ENCODE assay signal across 22 cellular contexts in genomic region chr16:13242201-13242600, GRCh38.
A peak's percentile ranks its signal among the peaks of the same experiment; 100 is the strongest.
DNase-seq lines count a peak whose midpoint lies in the region; ATAC-seq, FAIRE-seq and TF ChIP-seq lines count a peak whose summit lies in the region.
"Had no signal": no experiment of that assay in that cellular context is flagged by ENCODE, and none has a peak within 500 bp of the region (broad histone marks: within the 10 kb centered on the region; RNA-seq: fewer than 3 reads in every experiment).

No MANE protein-coding gene starts in this region.

- TF ChIP-seq CTCF in WTC11 (IDR thresholded peaks at IDR 0.05) = no peak
- TF ChIP-seq CTCF in bronchial epithelial cell (IDR thresholded peaks at IDR 0.05; ENCODE audit: insufficient read depth, low read length, severe bottlenecking) = no peak

- no peak overlapping the region for H2BK120ac ChIP-seq in mesendoderm (ENCODE audit: low read depth, low read length)

- no peaks in the 10 kb centered on the region for H3K79me1 ChIP-seq in mesendoderm (ENCODE audit: low read length)

- no peak overlapping the region for H3K4me3 Mint-ChIP-seq in WTC11
- H3K4me3 Mint-ChIP-seq: B cell; CD4-positive, alpha-beta T cell; CD8-positive, alpha-beta T cell had no signal

- no peaks in the 10 kb centered on the region for H3K27me3 ChIP-seq in bronchial epithelial cell (ENCODE audit: control insufficient read depth, insufficient read depth, low read length)
- H3K27me3 ChIP-seq in mesendoderm (ENCODE audit: insufficient read depth, low read length, poor library complexity) = no peaks in the 10 kb centered on the region
- H3K27me3 ChIP-seq: BLaER1 treated with 17β-estradiol and CSF1 and Interleukin-3, amounts not matched to agents 10 nM and 100 nM had no signal

- H3K9me3 Mint-ChIP-seq in WTC11 = peaks cover 6% of the 10 kb centered on the region

- no peaks in the 10 kb centered on the region for H3K79me2 ChIP-seq in mesendoderm (ENCODE audit: control insufficient read depth, insufficient read depth, low read length)

- H2BK5ac ChIP-seq in mesendoderm (ENCODE audit: low read length) = no peak overlapping the region

- H3K36me3 ChIP-seq in bronchial epithelial cell (ENCODE audit: control insufficient read depth, insufficient read depth, low read length) (no peaks in the 10 kb centered on the region), mesendoderm (ENCODE audit: control insufficient read depth, insufficient read depth, low read length) (no peaks in the 10 kb centered on the region)
- H3K36me3 ChIP-seq: BLaER1 treated with 17β-estradiol and CSF1 and Interleukin-3, amounts not matched to agents 10 nM and 100 nM had no signal

- no CpG with 5 or more reads among the region's 3 CpGs for WGBS in mesendoderm (ENCODE audit: extremely low coverage, insufficient coverage, low lambda C conversion rate)

- CTCF ChIA-PET in WTC11 (lab: Charles Lee) = interaction anchor here (0.9 to 1.0 kb wide), 2 partner anchors 194 to 344 kb away, joined by 3 to 5 read pairs; no protein-coding TSS in a partner anchor

- H3K27ac Mint-ChIP-seq in WTC11 = peak overlapping the region; percentile 72; the same call in 1 of the 2 replicates
- H3K27ac Mint-ChIP-seq: B cell; CD4-positive, alpha-beta T cell; CD8-positive, alpha-beta T cell had no signal

- H3K18ac ChIP-seq in mesendoderm (ENCODE audit: low read length) = no peak overlapping the region

- H3K27me3 Mint-ChIP-seq in WTC11 (ENCODE audit: low read depth) = no peaks in the 10 kb centered on the region; the same call in 1 of the 2 replicates
- H3K27me3 Mint-ChIP-seq: B cell had no signal

- DNase-seq in WTC11 (ENCODE audit: low spot score) (no peak), bronchial epithelial cell (ENCODE audit: low read depth) (no peak), urothelium cell line (ENCODE audit: low spot score) (no peak), mesendoderm (no peak), A172 (ENCODE audit: low spot score) (no peak)
- DNase-seq: 8988T; AML-193; Caco-2; Calu3; CD4-positive, alpha-beta T cell; CD8-positive, alpha-beta T cell; DND-41; EL; GDM1 had no signal

- FAIRE-seq in bronchial epithelial cell (lab: Jason Lieb, UNC) = peak; percentile 7
- FAIRE-seq in urothelium cell line (lab: Jason Lieb, UNC) = peak; percentile 40
- FAIRE-seq: A549, D721Med, GM12878, GM12892, GM18507 had no signal

- no peak overlapping the region for H3K4me2 ChIP-seq in mesendoderm (ENCODE audit: low read length)
- H3K4me2 ChIP-seq: A549 had no signal

- H3K56ac ChIP-seq in mesendoderm (ENCODE audit: low read length) = no peak overlapping the region

- no peak for ATAC-seq in WTC11
- ATAC-seq: A549; CD8-positive, alpha-beta T cell; GM12878 had no signal

- H3K4me1 Mint-ChIP-seq in WTC11 = peaks cover 5% of the 10 kb centered on the region; the same call in 1 of the 2 replicates
- H3K4me1 Mint-ChIP-seq: B cell had no signal

- H4K8ac ChIP-seq in mesendoderm (ENCODE audit: low read depth, low read length) = no peak overlapping the region

- H3K4me3 ChIP-seq in bronchial epithelial cell (ENCODE audit: low read depth, low read length) (no peak overlapping the region), mesendoderm (ENCODE audit: low read length) (no peak overlapping the region)
- H3K4me3 ChIP-seq: A549; BLaER1 treated with 17β-estradiol and CSF1 and Interleukin-3, amounts not matched to agents 10 nM and 100 nM; GM12878 had no signal

- no peak overlapping the region for H2BK15ac ChIP-seq in mesendoderm (replicated peaks; ENCODE audit: low read depth)

- POLR2A ChIA-PET in WTC11 (lab: Charles Lee) = no interaction called here

- no peak overlapping the region for H4K5ac ChIP-seq in mesendoderm (ENCODE audit: low read length)

- H2AK5ac ChIP-seq in mesendoderm (ENCODE audit: low read length) = no peak overlapping the region

- H3K4ac ChIP-seq in mesendoderm (ENCODE audit: low read depth, low read length) = no peak overlapping the region

- H3K36me3 Mint-ChIP-seq in WTC11 = 0 out of 2 replicates have a peak, but pooled peaks cover 3% of the 10 kb centered on the region
- H3K36me3 Mint-ChIP-seq: CD8-positive, alpha-beta T cell had no signal

- H3K4me1 ChIP-seq in mesendoderm (ENCODE audit: control insufficient read depth, low read depth, low read length) = peaks cover 2% of the 10 kb centered on the region
- H3K4me1 ChIP-seq: A549 had no signal

- H3K9ac ChIP-seq in mesendoderm (ENCODE audit: low read length) = no peak overlapping the region
- H3K9ac ChIP-seq: BLaER1 treated with 17β-estradiol and CSF1 and Interleukin-3, amounts not matched to agents 10 nM and 100 nM had no signal

- no peak overlapping the region for H3K23ac ChIP-seq in mesendoderm (ENCODE audit: low read length)

- H3K27ac ChIP-seq in mesendoderm (ENCODE audit: low read depth, low read length) = no peak overlapping the region
- H3K27ac ChIP-seq: A549; BLaER1 treated with 17β-estradiol and CSF1 and Interleukin-3, amounts not matched to agents 10 nM and 100 nM; C4-2B had no signal

TF ChIP-seq in WTC11, 78 proteins besides CTCF, POLR2A, EP300 and RAD21:
- TF ChIP-seq GABPB1 (CRISPR knock-in tag; IDR thresholded peaks at IDR 0.05) = peak; percentile 49; the same call in 1 of the 2 replicates
- no peak for TF ChIP-seq ZNF232 (CRISPR knock-in tag; IDR thresholded peaks at IDR 0.05)
